In genomic region chr7:23373151-23374004, GRCh38 we compare ENCODE assay signal across 8 cellular contexts.
A peak's percentile ranks its signal among the peaks of the same experiment; 100 is the strongest.
DNase-seq lines count a peak whose midpoint lies in the region; ATAC-seq lines count a peak whose summit lies in the region.

No MANE protein-coding gene starts in this region.

- H3K9me3 ChIP-seq in MG63 = peaks cover 11% of the 10 kb centered on the region

- peaks cover 5% of the 10 kb centered on the region for H3K27me3 Mint-ChIP-seq in activated naive CD8-positive, alpha-beta T cell treated with anti-CD3 and anti-CD28 coated beads, Interleukin-2, amount 10 ng/mL, durations not matched to agents 7 days and 5 days
- H3K27me3 Mint-ChIP-seq in immature natural killer cell (ENCODE audit: low read depth in 3 of 3) = peaks cover 2 to 9% (median 5%) of the 10 kb centered on the region in 3 donors

- H3K4me3 ChIP-seq in MG63 = no peak overlapping the region

- H3K4me1 Mint-ChIP-seq in activated naive CD8-positive, alpha-beta T cell treated with anti-CD3 and anti-CD28 coated beads, Interleukin-2, amount 10 ng/mL, durations not matched to agents 7 days and 5 days = peaks cover 33% of the 10 kb centered on the region
- peaks cover 2 to 3% of the 10 kb centered on the region in 2 donors for H3K4me1 Mint-ChIP-seq in immature natural killer cell

- peak overlapping the region; percentile 14 for H3K27ac Mint-ChIP-seq in activated naive CD8-positive, alpha-beta T cell treated with anti-CD3 and anti-CD28 coated beads, Interleukin-2, amount 10 ng/mL, durations not matched to agents 7 days and 5 days
- H3K27ac Mint-ChIP-seq in immature natural killer cell = no peak overlapping the region

- no peaks in the 10 kb centered on the region for H3K27me3 ChIP-seq in MG63

- POLR2A ChIA-PET in activated naive CD8-positive, alpha-beta T cell treated with anti-CD3 and anti-CD28 coated beads, Interleukin-2, amount 10 ng/mL, durations not matched to agents 7 days and 5 days (lab: Charles Lee) = no interaction called here

- H3K9me3 Mint-ChIP-seq in activated naive CD8-positive, alpha-beta T cell treated with anti-CD3 and anti-CD28 coated beads, Interleukin-2, amount 10 ng/mL, durations not matched to agents 7 days and 5 days = peaks cover 3% of the 10 kb centered on the region
- no peaks in the 10 kb centered on the region for H3K9me3 Mint-ChIP-seq in immature natural killer cell

- DNase-seq in NOMO-1 (lab: John Stamatoyannopoulos, UW; ENCODE audit: unreplicated experiment in 2 of 2) = peak; percentile 23 to 70
- DNase-seq in activated naive CD8-positive, alpha-beta T cell treated with anti-CD3 and anti-CD28 coated beads, Interleukin-2, amount 10 ng/mL, durations not matched to agents 7 days and 5 days = no peak
- peak; percentile 50 to 52 for DNase-seq in stimulated activated CD8-positive, alpha-beta memory T cell treated with anti-CD3 and anti-CD28 coated beads, Interleukin-15, amount 100 ng/mL, for 48 hours (ENCODE audit: low read depth in 2 of 2)
- DNase-seq in immature natural killer cell = no peak
- DNase-seq in MG63 = no peak

- ATAC-seq in GM19035 (IDR thresholded peaks at IDR 0.05; ENCODE audit: unreplicated experiment) = peak; percentile 65
- peak; percentile 60 for ATAC-seq in HG02973 (IDR thresholded peaks at IDR 0.05; ENCODE audit: unreplicated experiment)
- peak; percentile 73 for ATAC-seq in activated naive CD8-positive, alpha-beta T cell treated with anti-CD3 and anti-CD28 coated beads, Interleukin-2, amount 10 ng/mL, durations not matched to agents 7 days and 5 days (ENCODE audit: low read depth)
- no peak for ATAC-seq in HG03469 (IDR thresholded peaks at IDR 0.05; ENCODE audit: unreplicated experiment)

- peak overlapping the region; percentile 41 for H3K4me3 Mint-ChIP-seq in activated naive CD8-positive, alpha-beta T cell treated with anti-CD3 and anti-CD28 coated beads, Interleukin-2, amount 10 ng/mL, durations not matched to agents 7 days and 5 days
- H3K4me3 Mint-ChIP-seq in immature natural killer cell = no peak overlapping the region

- no peaks in the 10 kb centered on the region for H3K36me3 Mint-ChIP-seq in activated naive CD8-positive, alpha-beta T cell treated with anti-CD3 and anti-CD28 coated beads, Interleukin-2, amount 10 ng/mL, durations not matched to agents 7 days and 5 days
- H3K36me3 Mint-ChIP-seq in immature natural killer cell = no peaks in the 10 kb centered on the region

- peaks cover 53% of the 10 kb centered on the region for H3K36me3 ChIP-seq in MG63

Comparison
In these comparisons a context has a peak if more than half of its experiments do, and no peak if none do; other contexts are left out.
1. DNase-seq: peak in NOMO-1 (2 of 2) and stimulated activated CD8-positive, alpha-beta memory T cell treated with anti-CD3 and anti-CD28 coated beads, Interleukin-15, amount 100 ng/mL, for 48 hours (2 of 2); none in activated naive CD8-positive, alpha-beta T cell treated with anti-CD3 and anti-CD28 coated beads, Interleukin-2, amount 10 ng/mL, durations not matched to agents 7 days and 5 days (single experiment), immature natural killer cell (0 of 3) and MG63 (single experiment).